Comparison of ENCODE assay signal across 1 cellular context in the genomic region with DNA sequence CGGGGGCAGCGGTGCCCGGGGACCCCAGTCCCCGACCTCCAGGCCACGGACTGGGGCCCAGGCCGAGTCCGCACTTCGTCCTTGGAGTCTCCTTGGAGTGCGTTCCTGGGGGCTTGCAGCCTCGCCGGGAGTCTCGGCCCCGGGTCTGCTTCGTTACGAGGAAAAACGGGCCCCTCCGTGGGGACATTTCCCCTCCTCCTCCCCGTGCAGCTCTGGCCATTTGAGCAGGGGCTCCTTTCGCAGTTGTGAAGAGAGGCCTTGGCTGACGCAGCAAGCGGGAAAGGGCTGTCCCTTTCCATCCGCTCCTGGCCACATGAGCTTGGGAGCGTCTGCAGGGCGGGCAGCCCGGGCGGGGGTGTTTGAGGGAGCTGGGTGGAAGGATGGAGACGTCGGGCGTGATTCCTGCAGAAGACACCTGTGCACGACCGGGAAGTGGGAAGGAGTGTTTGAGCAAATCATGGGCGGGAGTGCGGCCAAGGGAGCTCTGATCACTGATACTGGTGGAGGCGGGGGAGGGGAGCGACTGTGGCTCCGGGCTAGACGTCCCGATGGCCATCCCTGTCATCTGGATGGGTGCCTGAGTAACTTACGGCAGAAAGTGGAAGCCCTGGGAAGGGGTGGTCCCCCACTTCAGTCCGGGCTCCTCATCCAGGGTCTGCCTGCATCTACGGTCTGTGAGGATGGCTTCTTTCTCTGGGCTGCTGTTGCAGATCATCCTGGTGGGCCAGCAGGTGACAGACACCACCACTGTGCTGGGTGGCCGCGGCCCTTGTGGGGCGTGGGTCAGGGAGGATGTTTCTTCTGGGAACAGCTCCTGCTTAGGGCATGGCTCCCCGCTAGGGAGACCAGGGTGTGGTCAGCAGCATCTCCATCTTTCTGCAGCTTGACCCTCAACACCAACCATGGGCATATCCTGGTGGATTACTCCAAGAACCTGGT.
TF ChIP-seq lines count a peak whose summit lies in the region.

No MANE protein-coding gene starts in this region.

TF ChIP-seq in HepG2, 621 proteins besides CTCF, POLR2A, EP300 and RAD21 (continued from another document and continues in another):
- TF ChIP-seq ASH2L (IDR thresholded peaks at IDR 0.05; ENCODE audit: insufficient read length, low read depth, low read length) (peak; percentile 47), SP4 (CRISPR knock-in tag; IDR thresholded peaks at IDR 0.05) (0 out of 2 replicates have a peak, but pooled peaks have one; percentile 48), SRSF1 (optimal IDR thresholded peaks at IDR 0.05; ENCODE audit: low read depth, low read length) (peak; percentile 7), SAP130 (CRISPR knock-in tag; IDR thresholded peaks at IDR 0.05; ENCODE audit: low read depth) (peak; percentile 24), ZNF883 (CRISPR knock-in tag; IDR thresholded peaks at IDR 0.05; ENCODE audit: not compliant biosample characterization) (peak; percentile 44), PTBP1 (IDR thresholded peaks at IDR 0.05; ENCODE audit: low read depth, low read length, poor library complexity, severe bottlenecking) (no peak), PCBP2 (optimal IDR thresholded peaks at IDR 0.05; ENCODE audit: low read depth, low read length, poor library complexity, severe bottlenecking) (no peak), AHR (CRISPR knock-in tag; IDR thresholded peaks at IDR 0.05) (0 out of 2 replicates have a peak, but pooled peaks have one; percentile 56), ZNF562 (CRISPR knock-in tag; IDR thresholded peaks at IDR 0.05; ENCODE audit: borderline replicate concordance) (no peak), RBM39 (IDR thresholded peaks at IDR 0.05; ENCODE audit: low read depth, low read length, poor library complexity, severe bottlenecking) (peak; percentile 44), WIZ (CRISPR knock-in tag; IDR thresholded peaks at IDR 0.05) (no peak), ZNF354B (CRISPR knock-in tag; IDR thresholded peaks at IDR 0.05) (no peak), ZNF841 (CRISPR knock-in tag; IDR thresholded peaks at IDR 0.05; ENCODE audit: borderline replicate concordance) (0 out of 2 replicates have a peak, but pooled peaks have one; percentile 52), ZNF180 (CRISPR knock-in tag; IDR thresholded peaks at IDR 0.05; ENCODE audit: borderline replicate concordance, low read depth) (no peak), REPIN1 (CRISPR knock-in tag; IDR thresholded peaks at IDR 0.05; ENCODE audit: borderline replicate concordance, low read depth) (no peak), ERF (CRISPR knock-in tag; IDR thresholded peaks at IDR 0.05) (peak; percentile 6; the same call in 1 of the 2 replicates), ZFY (CRISPR knock-in tag; IDR thresholded peaks at IDR 0.05) (peak; percentile 0; the same call in 1 of the 2 replicates), ZNF780A (CRISPR knock-in tag; IDR thresholded peaks at IDR 0.05) (0 out of 2 replicates have a peak, but pooled peaks have one; percentile 56), ZNF709 (CRISPR knock-in tag; IDR thresholded peaks at IDR 0.05) (peak; percentile 15; the same call in 1 of the 2 replicates)
- TF ChIP-seq, protein P1, sequence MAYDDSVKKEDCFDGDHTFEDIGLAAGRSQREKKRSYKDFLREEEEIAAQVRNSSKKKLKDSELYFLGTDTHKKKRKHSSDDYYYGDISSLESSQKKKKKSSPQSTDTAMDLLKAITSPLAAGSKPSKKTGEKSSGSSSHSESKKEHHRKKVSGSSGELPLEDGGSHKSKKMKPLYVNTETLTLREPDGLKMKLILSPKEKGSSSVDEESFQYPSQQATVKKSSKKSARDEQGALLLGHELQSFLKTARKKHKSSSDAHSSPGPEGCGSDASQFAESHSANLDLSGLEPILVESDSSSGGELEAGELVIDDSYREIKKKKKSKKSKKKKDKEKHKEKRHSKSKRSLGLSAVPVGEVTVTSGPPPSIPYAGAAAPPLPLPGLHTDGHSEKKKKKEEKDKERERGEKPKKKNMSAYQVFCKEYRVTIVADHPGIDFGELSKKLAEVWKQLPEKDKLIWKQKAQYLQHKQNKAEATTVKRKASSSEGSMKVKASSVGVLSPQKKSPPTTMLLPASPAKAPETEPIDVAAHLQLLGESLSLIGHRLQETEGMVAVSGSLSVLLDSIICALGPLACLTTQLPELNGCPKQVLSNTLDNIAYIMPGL (CRISPR knock-in tag; IDR thresholded peaks at IDR 0.05; ENCODE audit: borderline replicate concordance in 1 of 2, low read depth in 1 of 2): peak in 1 of 2 experiments; percentile 24; a peak in 1 of 4 replicates
- TF ChIP-seq, protein P2, sequence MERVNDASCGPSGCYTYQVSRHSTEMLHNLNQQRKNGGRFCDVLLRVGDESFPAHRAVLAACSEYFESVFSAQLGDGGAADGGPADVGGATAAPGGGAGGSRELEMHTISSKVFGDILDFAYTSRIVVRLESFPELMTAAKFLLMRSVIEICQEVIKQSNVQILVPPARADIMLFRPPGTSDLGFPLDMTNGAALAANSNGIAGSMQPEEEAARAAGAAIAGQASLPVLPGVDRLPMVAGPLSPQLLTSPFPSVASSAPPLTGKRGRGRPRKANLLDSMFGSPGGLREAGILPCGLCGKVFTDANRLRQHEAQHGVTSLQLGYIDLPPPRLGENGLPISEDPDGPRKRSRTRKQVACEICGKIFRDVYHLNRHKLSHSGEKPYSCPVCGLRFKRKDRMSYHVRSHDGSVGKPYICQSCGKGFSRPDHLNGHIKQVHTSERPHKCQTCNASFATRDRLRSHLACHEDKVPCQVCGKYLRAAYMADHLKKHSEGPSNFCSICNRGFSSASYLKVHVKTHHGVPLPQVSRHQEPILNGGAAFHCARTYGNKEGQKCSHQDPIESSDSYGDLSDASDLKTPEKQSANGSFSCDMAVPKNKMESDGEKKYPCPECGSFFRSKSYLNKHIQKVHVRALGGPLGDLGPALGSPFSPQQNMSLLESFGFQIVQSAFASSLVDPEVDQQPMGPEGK (CRISPR knock-in tag; IDR thresholded peaks at IDR 0.05): no peak
- TF ChIP-seq, protein P3, sequence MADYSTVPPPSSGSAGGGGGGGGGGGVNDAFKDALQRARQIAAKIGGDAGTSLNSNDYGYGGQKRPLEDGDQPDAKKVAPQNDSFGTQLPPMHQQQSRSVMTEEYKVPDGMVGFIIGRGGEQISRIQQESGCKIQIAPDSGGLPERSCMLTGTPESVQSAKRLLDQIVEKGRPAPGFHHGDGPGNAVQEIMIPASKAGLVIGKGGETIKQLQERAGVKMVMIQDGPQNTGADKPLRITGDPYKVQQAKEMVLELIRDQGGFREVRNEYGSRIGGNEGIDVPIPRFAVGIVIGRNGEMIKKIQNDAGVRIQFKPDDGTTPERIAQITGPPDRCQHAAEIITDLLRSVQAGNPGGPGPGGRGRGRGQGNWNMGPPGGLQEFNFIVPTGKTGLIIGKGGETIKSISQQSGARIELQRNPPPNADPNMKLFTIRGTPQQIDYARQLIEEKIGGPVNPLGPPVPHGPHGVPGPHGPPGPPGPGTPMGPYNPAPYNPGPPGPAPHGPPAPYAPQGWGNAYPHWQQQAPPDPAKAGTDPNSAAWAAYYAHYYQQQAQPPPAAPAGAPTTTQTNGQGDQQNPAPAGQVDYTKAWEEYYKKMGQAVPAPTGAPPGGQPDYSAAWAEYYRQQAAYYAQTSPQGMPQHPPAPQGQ (CRISPR knock-in tag; IDR thresholded peaks at IDR 0.05; ENCODE audit: borderline replicate concordance): no peak
- TF ChIP-seq, protein P4, sequence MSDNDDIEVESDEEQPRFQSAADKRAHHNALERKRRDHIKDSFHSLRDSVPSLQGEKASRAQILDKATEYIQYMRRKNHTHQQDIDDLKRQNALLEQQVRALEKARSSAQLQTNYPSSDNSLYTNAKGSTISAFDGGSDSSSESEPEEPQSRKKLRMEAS (IDR thresholded peaks at IDR 0.05): peak; percentile 33; the same call in 1 of the 2 replicates
- TF ChIP-seq, protein P5, sequence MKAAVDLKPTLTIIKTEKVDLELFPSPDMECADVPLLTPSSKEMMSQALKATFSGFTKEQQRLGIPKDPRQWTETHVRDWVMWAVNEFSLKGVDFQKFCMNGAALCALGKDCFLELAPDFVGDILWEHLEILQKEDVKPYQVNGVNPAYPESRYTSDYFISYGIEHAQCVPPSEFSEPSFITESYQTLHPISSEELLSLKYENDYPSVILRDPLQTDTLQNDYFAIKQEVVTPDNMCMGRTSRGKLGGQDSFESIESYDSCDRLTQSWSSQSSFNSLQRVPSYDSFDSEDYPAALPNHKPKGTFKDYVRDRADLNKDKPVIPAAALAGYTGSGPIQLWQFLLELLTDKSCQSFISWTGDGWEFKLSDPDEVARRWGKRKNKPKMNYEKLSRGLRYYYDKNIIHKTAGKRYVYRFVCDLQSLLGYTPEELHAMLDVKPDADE (CRISPR knock-in tag; IDR thresholded peaks at IDR 0.05): peak; percentile 53; the same call in 1 of the 2 replicates
- TF ChIP-seq, protein P6, sequence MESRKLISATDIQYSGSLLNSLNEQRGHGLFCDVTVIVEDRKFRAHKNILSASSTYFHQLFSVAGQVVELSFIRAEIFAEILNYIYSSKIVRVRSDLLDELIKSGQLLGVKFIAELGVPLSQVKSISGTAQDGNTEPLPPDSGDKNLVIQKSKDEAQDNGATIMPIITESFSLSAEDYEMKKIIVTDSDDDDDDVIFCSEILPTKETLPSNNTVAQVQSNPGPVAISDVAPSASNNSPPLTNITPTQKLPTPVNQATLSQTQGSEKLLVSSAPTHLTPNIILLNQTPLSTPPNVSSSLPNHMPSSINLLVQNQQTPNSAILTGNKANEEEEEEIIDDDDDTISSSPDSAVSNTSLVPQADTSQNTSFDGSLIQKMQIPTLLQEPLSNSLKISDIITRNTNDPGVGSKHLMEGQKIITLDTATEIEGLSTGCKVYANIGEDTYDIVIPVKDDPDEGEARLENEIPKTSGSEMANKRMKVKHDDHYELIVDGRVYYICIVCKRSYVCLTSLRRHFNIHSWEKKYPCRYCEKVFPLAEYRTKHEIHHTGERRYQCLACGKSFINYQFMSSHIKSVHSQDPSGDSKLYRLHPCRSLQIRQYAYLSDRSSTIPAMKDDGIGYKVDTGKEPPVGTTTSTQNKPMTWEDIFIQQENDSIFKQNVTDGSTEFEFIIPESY (CRISPR knock-in tag; IDR thresholded peaks at IDR 0.05): no peak
- TF ChIP-seq, protein P7, sequence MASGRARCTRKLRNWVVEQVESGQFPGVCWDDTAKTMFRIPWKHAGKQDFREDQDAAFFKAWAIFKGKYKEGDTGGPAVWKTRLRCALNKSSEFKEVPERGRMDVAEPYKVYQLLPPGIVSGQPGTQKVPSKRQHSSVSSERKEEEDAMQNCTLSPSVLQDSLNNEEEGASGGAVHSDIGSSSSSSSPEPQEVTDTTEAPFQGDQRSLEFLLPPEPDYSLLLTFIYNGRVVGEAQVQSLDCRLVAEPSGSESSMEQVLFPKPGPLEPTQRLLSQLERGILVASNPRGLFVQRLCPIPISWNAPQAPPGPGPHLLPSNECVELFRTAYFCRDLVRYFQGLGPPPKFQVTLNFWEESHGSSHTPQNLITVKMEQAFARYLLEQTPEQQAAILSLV (CRISPR knock-in tag; IDR thresholded peaks at IDR 0.05; ENCODE audit: borderline replicate concordance): 0 out of 2 replicates have a peak, but pooled peaks have one; percentile 49
- TF ChIP-seq, protein P8, sequence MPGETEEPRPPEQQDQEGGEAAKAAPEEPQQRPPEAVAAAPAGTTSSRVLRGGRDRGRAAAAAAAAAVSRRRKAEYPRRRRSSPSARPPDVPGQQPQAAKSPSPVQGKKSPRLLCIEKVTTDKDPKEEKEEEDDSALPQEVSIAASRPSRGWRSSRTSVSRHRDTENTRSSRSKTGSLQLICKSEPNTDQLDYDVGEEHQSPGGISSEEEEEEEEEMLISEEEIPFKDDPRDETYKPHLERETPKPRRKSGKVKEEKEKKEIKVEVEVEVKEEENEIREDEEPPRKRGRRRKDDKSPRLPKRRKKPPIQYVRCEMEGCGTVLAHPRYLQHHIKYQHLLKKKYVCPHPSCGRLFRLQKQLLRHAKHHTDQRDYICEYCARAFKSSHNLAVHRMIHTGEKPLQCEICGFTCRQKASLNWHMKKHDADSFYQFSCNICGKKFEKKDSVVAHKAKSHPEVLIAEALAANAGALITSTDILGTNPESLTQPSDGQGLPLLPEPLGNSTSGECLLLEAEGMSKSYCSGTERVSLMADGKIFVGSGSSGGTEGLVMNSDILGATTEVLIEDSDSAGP (CRISPR knock-in tag; IDR thresholded peaks at IDR 0.05; ENCODE audit: borderline replicate concordance): peak; percentile 43; the same call in 1 of the 2 replicates
- TF ChIP-seq, protein P9, sequence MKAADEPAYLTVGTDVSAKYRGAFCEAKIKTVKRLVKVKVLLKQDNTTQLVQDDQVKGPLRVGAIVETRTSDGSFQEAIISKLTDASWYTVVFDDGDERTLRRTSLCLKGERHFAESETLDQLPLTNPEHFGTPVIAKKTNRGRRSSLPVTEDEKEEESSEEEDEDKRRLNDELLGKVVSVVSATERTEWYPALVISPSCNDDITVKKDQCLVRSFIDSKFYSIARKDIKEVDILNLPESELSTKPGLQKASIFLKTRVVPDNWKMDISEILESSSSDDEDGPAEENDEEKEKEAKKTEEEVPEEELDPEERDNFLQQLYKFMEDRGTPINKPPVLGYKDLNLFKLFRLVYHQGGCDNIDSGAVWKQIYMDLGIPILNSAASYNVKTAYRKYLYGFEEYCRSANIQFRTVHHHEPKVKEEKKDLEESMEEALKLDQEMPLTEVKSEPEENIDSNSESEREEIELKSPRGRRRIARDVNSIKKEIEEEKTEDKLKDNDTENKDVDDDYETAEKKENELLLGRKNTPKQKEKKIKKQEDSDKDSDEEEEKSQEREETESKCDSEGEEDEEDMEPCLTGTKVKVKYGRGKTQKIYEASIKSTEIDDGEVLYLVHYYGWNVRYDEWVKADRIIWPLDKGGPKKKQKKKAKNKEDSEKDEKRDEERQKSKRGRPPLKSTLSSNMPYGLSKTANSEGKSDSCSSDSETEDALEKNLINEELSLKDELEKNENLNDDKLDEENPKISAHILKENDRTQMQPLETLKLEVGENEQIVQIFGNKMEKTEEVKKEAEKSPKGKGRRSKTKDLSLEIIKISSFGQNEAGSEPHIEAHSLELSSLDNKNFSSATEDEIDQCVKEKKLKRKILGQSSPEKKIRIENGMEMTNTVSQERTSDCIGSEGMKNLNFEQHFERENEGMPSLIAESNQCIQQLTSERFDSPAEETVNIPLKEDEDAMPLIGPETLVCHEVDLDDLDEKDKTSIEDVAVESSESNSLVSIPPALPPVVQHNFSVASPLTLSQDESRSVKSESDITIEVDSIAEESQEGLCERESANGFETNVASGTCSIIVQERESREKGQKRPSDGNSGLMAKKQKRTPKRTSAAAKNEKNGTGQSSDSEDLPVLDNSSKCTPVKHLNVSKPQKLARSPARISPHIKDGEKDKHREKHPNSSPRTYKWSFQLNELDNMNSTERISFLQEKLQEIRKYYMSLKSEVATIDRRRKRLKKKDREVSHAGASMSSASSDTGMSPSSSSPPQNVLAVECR (CRISPR knock-in tag; IDR thresholded peaks at IDR 0.05; ENCODE audit: borderline replicate concordance): peak; percentile 59
